ENCODE assay signal across 15 cellular contexts in the genomic region with DNA sequence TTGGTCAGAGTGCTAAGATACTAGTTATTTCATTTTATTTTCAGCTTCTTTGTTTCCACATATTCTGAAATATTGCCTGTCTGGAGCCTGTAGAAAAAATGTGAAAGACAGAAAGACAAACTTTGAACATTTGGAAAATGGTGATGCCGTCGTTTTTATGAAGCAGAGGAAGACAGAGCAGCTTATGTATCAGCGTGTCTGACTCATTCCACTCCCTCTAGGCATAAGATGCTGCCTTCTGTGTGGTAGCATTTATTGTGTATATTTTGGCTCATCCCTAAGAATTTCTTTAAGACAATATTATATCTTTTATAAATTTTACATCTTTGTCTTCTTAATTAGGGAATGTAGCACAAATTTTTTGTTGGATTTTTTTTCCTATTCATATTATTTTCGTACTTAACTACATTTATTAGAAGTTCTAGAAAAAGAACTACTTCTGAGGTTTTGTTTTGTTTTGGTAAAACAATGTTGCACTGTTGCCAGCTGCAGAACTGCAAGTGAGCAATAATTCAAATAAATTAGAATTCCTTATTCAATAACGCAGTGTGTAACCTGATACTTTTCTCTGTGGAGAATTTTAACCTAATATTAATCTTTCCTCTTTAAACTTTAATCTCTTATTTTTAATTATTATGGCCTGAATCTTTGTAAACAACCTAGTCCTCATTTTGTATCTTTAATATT.
A peak's percentile ranks its signal among the peaks of the same experiment; 100 is the strongest.
DNase-seq lines count a peak whose midpoint lies in the region; ATAC-seq and FAIRE-seq lines count a peak whose summit lies in the region.
"Had no signal": no experiment of that assay in that cellular context is flagged by ENCODE, and none has a peak within 500 bp of the region (broad histone marks: within the 10 kb centered on the region; RNA-seq: fewer than 3 reads in every experiment).

No MANE protein-coding gene starts in this region.

- H3K36me3 ChIP-seq in mesodermal cell (ENCODE audit: control insufficient read depth, insufficient read depth, low read length), result no peaks in the 10 kb centered on the region

- ATAC-seq in HG02571 (IDR thresholded peaks at IDR 0.05; ENCODE audit: unreplicated experiment) (no peak), HG03135 (IDR thresholded peaks at IDR 0.05; ENCODE audit: unreplicated experiment) (no peak)
- ATAC-seq: stimulated activated naive CD8-positive, alpha-beta T cell treated with anti-CD3 and anti-CD28 coated beads, Interleukin-15, Interleukin-2, amounts not matched to agents 100 U/mL and 50 U/mL, for 24 hours had no signal

- H3K27ac ChIP-seq in mesodermal cell (ENCODE audit: low read depth, low read length, severe bottlenecking), result peak overlapping the region; percentile 6
- H3K27ac ChIP-seq: heart right ventricle, parathyroid adenoma had no signal

- WGBS in mesodermal cell (ENCODE audit: insufficient coverage in 2 of 2), 2 experiments, result 80% methylated on average over 2 of the region's 5 CpGs; no CpG with 5 or more reads in 1 of the 2 experiments

- DNase-seq in Ammon's horn (ENCODE audit: low spot score), result peak; percentile 37
- DNase-seq in NCI-H69 (lab: John Stamatoyannopoulos, UW), result peak; percentile 41
- no peak for DNase-seq in stimulated activated CD8-positive, alpha-beta memory T cell treated with anti-CD3 and anti-CD28 coated beads, Interleukin-4, amount 100 ng/mL, for 48 hours
- DNase-seq in NCI-H748 (lab: John Stamatoyannopoulos, UW; ENCODE audit: unreplicated experiment), result no peak
- DNase-seq: activated CD4-positive, alpha-beta T cell treated with anti-CD3 and anti-CD28 coated beads, Interleukin-2, amount 50 U/mL, for 4 hours; activated gamma-delta T cell treated with Interleukin-2 at 50 U/mL for 16 hours; CD4-positive, alpha-beta memory T cell; heart right ventricle; OCI-M1; stimulated activated naive CD8-positive, alpha-beta T cell treated with anti-CD3 and anti-CD28 coated beads, Interleukin-15, Interleukin-2, amounts not matched to agents 100 U/mL and 50 U/mL, for 24 hours had no signal

- H3K9me3 ChIP-seq in mesodermal cell (ENCODE audit: control insufficient read depth, low read length), result no peaks in the 10 kb centered on the region
- H3K9me3 ChIP-seq: heart right ventricle had no signal

- H3K4me1 ChIP-seq in mesodermal cell (ENCODE audit: control insufficient read depth, insufficient read depth, low read length, poor library complexity, severe bottlenecking), result peaks cover 26% of the 10 kb centered on the region

- no peak overlapping the region for H3K4me3 ChIP-seq in mesodermal cell (ENCODE audit: extremely low read depth, insufficient read depth, low read length, poor library complexity, severe bottlenecking)
- H3K4me3 ChIP-seq: heart right ventricle had no signal

- peak; percentile 41 for FAIRE-seq in colon (lab: Jason Lieb, UNC)

Comparison
In these comparisons a context has a peak if more than half of its experiments do, and no peak if none do; other contexts are left out.
1. DNase-seq: peak in Ammon's horn (single experiment) and NCI-H69 (single experiment); none in stimulated activated CD8-positive, alpha-beta memory T cell treated with anti-CD3 and anti-CD28 coated beads, Interleukin-4, amount 100 ng/mL, for 48 hours (single experiment) and NCI-H748 (single experiment).